Comparison of ENCODE assay signal across 2 cellular contexts in the genomic region with DNA sequence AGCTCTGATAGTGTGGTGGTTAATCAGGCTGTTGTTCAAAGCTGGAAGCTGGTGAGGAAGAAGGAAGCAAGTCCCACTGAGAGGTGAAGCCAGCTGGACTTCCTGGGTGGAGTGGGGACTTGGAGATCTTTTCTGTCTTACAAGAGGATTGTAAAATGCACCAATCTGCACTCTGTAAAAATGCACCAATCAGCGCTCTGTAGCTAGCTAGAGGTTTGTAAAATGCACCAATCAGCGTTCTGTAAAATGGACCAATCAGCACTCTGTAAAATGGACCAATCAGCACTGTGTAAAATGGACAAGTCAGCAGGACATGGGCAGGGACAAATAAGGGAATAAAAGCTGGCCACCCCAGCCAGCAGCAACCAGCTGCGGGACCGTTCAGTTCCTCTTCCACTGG.
TF ChIP-seq lines count a peak whose summit lies in the region.

No MANE protein-coding gene starts in this region.

TF ChIP-seq in A549, 52 proteins besides CTCF, POLR2A, EP300 and RAD21:
- TF ChIP-seq MAFK (IDR thresholded peaks at IDR 0.05; ENCODE audit: partially characterized antibody) = peak; percentile 54

TF ChIP-seq in IMR-90, 13 proteins besides CTCF, POLR2A, EP300 and RAD21:
- peak; percentile 27; the same call in 1 of the 2 replicates for TF ChIP-seq MAFK (IDR thresholded peaks at IDR 0.05; ENCODE audit: low read depth, low read length)
TF ChIP-seq in IMR-90: peak in this region for 1; not testable (repeated sequence) for 12.
